In genomic region chr22:46087816-46088277, GRCh38 we compare ENCODE assay signal across 8 cellular contexts.
A peak's percentile ranks its signal among the peaks of the same experiment; 100 is the strongest.
DNase-seq lines count a peak whose midpoint lies in the region; ATAC-seq and TF ChIP-seq lines count a peak whose summit lies in the region.

No MANE protein-coding gene starts in this region.

- ATAC-seq in GM19452 (IDR thresholded peaks at IDR 0.05; ENCODE audit: unreplicated experiment) (no peak), GM18520 (IDR thresholded peaks at IDR 0.05; ENCODE audit: unreplicated experiment) (no peak), GM18502 (IDR thresholded peaks at IDR 0.05; ENCODE audit: poor library complexity, unreplicated experiment) (no peak)

- TF ChIP-seq CTCF in AG09319 (IDR thresholded peaks at IDR 0.05; ENCODE audit: low read depth, low read length), result no peak

- DNase-seq in AG09319 (ENCODE audit: extremely low read depth, low read depth), result peak; percentile 89
- DNase-seq in NCI-H2171 treated with DMSO at 0.1 percent for 48 hours (lab: John Stamatoyannopoulos, UW), result peak; percentile 33
- DNase-seq in ecto neural progenitor cell (ENCODE audit: low spot score), result peak; percentile 77
- DNase-seq in mucosa of gallbladder (ENCODE audit: low spot score), result peak; percentile 85
- DNase-seq in activated gamma-delta T cell (lab: John Stamatoyannopoulos, UW), result no peak
